Comparison of ENCODE assay signal across 2 cellular contexts in genomic region chr2:27081984-27082772, GRCh38.
TF ChIP-seq lines count a peak whose summit lies in the region.

No MANE protein-coding gene starts in this region.

TF ChIP-seq in K562, 482 proteins besides CTCF, POLR2A, EP300 and RAD21:
- TF ChIP-seq EGR1 (conservative IDR thresholded peaks at IDR 0.05) (peak; percentile 78), ERF (CRISPR knock-in tag; IDR thresholded peaks at IDR 0.05) (0 out of 2 replicates have a peak, but pooled peaks have one; percentile 47), ZZZ3 (IDR thresholded peaks at IDR 0.05) (no peak), SRSF1 (IDR thresholded peaks at IDR 0.05; ENCODE audit: low read depth, low read length) (no peak), POLR2G (IDR thresholded peaks at IDR 0.05; ENCODE audit: low read depth, low read length) (peak; percentile 45; the same call in 1 of the 2 replicates), NR4A1 (CRISPR knock-in tag; IDR thresholded peaks at IDR 0.05) (peak; percentile 9; the same call in 1 of the 2 replicates), NR4A1 (tag; IDR thresholded peaks at IDR 0.05) (no peak), MEF2A (IDR thresholded peaks at IDR 0.05; ENCODE audit: control insufficient read depth, low read depth, low read length) (no peak), DMBX1 (CRISPR knock-in tag; IDR thresholded peaks at IDR 0.05; ENCODE audit: borderline replicate concordance) (0 out of 2 replicates have a peak, but pooled peaks have one; percentile 39), FIP1L1 (IDR thresholded peaks at IDR 0.05; ENCODE audit: low read depth, low read length, poor library complexity, severe bottlenecking) (peak; percentile 8), HCFC1 (IDR thresholded peaks at IDR 0.05; ENCODE audit: low read depth, low read length) (no peak), ETS2 (tag; IDR thresholded peaks at IDR 0.05; ENCODE audit: borderline replicate concordance, poor library complexity, severe bottlenecking) (no peak)
- TF ChIP-seq, protein P1, sequence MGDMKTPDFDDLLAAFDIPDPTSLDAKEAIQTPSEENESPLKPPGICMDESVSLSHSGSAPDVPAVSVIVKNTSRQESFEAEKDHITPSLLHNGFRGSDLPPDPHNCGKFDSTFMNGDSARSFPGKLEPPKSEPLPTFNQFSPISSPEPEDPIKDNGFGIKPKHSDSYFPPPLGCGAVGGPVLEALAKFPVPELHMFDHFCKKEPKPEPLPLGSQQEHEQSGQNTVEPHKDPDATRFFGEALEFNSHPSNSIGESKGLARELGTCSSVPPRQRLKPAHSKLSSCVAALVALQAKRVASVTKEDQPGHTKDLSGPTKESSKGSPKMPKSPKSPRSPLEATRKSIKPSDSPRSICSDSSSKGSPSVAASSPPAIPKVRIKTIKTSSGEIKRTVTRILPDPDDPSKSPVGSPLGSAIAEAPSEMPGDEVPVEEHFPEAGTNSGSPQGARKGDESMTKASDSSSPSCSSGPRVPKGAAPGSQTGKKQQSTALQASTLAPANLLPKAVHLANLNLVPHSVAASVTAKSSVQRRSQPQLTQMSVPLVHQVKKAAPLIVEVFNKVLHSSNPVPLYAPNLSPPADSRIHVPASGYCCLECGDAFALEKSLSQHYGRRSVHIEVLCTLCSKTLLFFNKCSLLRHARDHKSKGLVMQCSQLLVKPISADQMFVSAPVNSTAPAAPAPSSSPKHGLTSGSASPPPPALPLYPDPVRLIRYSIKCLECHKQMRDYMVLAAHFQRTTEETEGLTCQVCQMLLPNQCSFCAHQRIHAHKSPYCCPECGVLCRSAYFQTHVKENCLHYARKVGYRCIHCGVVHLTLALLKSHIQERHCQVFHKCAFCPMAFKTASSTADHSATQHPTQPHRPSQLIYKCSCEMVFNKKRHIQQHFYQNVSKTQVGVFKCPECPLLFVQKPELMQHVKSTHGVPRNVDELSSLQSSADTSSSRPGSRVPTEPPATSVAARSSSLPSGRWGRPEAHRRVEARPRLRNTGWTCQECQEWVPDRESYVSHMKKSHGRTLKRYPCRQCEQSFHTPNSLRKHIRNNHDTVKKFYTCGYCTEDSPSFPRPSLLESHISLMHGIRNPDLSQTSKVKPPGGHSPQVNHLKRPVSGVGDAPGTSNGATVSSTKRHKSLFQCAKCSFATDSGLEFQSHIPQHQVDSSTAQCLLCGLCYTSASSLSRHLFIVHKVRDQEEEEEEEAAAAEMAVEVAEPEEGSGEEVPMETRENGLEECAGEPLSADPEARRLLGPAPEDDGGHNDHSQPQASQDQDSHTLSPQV (IDR thresholded peaks at IDR 0.05), result 0 out of 2 replicates have a peak, but pooled peaks have one; percentile 43
- TF ChIP-seq, protein P2, sequence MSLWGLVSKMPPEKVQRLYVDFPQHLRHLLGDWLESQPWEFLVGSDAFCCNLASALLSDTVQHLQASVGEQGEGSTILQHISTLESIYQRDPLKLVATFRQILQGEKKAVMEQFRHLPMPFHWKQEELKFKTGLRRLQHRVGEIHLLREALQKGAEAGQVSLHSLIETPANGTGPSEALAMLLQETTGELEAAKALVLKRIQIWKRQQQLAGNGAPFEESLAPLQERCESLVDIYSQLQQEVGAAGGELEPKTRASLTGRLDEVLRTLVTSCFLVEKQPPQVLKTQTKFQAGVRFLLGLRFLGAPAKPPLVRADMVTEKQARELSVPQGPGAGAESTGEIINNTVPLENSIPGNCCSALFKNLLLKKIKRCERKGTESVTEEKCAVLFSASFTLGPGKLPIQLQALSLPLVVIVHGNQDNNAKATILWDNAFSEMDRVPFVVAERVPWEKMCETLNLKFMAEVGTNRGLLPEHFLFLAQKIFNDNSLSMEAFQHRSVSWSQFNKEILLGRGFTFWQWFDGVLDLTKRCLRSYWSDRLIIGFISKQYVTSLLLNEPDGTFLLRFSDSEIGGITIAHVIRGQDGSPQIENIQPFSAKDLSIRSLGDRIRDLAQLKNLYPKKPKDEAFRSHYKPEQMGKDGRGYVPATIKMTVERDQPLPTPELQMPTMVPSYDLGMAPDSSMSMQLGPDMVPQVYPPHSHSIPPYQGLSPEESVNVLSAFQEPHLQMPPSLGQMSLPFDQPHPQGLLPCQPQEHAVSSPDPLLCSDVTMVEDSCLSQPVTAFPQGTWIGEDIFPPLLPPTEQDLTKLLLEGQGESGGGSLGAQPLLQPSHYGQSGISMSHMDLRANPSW (CRISPR knock-in tag; IDR thresholded peaks at IDR 0.05), result no peak
TF ChIP-seq in K562: peak in this region for 7.

TF ChIP-seq in neural cell, 6 proteins besides CTCF, POLR2A, EP300 and RAD21:
- TF ChIP-seq EZH2 (IDR thresholded peaks at IDR 0.05; ENCODE audit: borderline replicate concordance, insufficient read depth, low read length, poor library complexity, severe bottlenecking), result no peak
- TF ChIP-seq MXI1 (conservative IDR thresholded peaks at IDR 0.05; ENCODE audit: poor library complexity, severe bottlenecking), result no peak
- no peak for TF ChIP-seq SMC3 (conservative IDR thresholded peaks at IDR 0.05; ENCODE audit: poor library complexity)
- TF ChIP-seq POLR2AphosphoS5 (IDR thresholded peaks at IDR 0.05), result no peak
- TF ChIP-seq REST (IDR thresholded peaks at IDR 0.05; ENCODE audit: borderline replicate concordance), result no peak
- TF ChIP-seq TAF1 (IDR thresholded peaks at IDR 0.05; ENCODE audit: low read depth), result no peak
